ENCODE assay signal across 29 cellular contexts in genomic region chr11:79070518-79070917, GRCh38.
"Had no signal": no experiment of that assay in that cellular context is flagged by ENCODE, and none has a peak within 500 bp of the region (broad histone marks: within the 10 kb centered on the region; RNA-seq: fewer than 3 reads in every experiment).

No MANE protein-coding gene starts in this region.

- H3K4me3 Mint-ChIP-seq: stimulated activated effector memory CD8-positive, alpha-beta T cell treated with anti-CD3 and anti-CD28 coated beads, Interleukin-12 subunit alpha, Interleukin-12 subunit beta, amount 100 ng/mL, for 72 hours; stimulated activated memory B cell treated with anti-CD40 and anti-IgM and Interleukin-4, amounts not matched to agents 10 μg/mL and 1 μg/mL and 100 μg/mL, for 72 hours; stimulated activated naive B cell treated with anti-CD40 and anti-IgM and Interleukin-4, amounts not matched to agents 10 μg/mL and 1 μg/mL and 100 μg/mL, for 72 hours; stimulated activated naive CD8-positive, alpha-beta T cell treated with anti-CD3 and anti-CD28 coated beads, Interleukin-15, amount 100 ng/mL, for 72 hours; stimulated activated naive CD8-positive, alpha-beta T cell treated with anti-CD3 and anti-CD28 coated beads, Interleukin-15, Interleukin-2, amounts not matched to agents 100 ng/mL and 50 ng/mL, for 24 hours; type B pancreatic cell had no signal

- H3K4me1 Mint-ChIP-seq: stimulated activated memory B cell treated with anti-CD40 and anti-IgM and Interleukin-4, amounts not matched to agents 10 μg/mL and 1 μg/mL and 100 μg/mL, for 72 hours; stimulated activated naive CD8-positive, alpha-beta T cell treated with anti-CD3 and anti-CD28 coated beads, Interleukin-15, amount 100 ng/mL, for 72 hours had no signal

- H3K36me3 ChIP-seq: stomach, suprapubic skin, thoracic aorta, thyroid gland, tibial artery, tibial nerve, transverse colon, upper lobe of left lung, upper lobe of right lung, uterus, vagina had no signal

- H3K4me3 ChIP-seq: stomach, suprapubic skin, testis, thoracic aorta, thyroid gland, tibial artery, tibial nerve, transverse colon, upper lobe of left lung, upper lobe of right lung, uterus, vagina had no signal

- H3K27me3 Mint-ChIP-seq: stimulated activated memory B cell treated with anti-CD40 and anti-IgM and Interleukin-4, amounts not matched to agents 10 μg/mL and 1 μg/mL and 100 μg/mL, for 72 hours; stimulated activated naive CD8-positive, alpha-beta T cell treated with anti-CD3 and anti-CD28 coated beads, Interleukin-15, amount 100 ng/mL, for 72 hours; type B pancreatic cell had no signal

- H3K4me1 ChIP-seq: stomach, suprapubic skin, testis, thyroid gland, tibial artery, tibial nerve, transverse colon, upper lobe of left lung, upper lobe of right lung, uterus, vagina had no signal

- H3K36me3 Mint-ChIP-seq: stimulated activated effector memory CD8-positive, alpha-beta T cell treated with anti-CD3 and anti-CD28 coated beads, Interleukin-12 subunit alpha, Interleukin-12 subunit beta, amount 100 ng/mL, for 72 hours; stimulated activated memory B cell treated with anti-CD40 and anti-IgM and Interleukin-4, amounts not matched to agents 10 μg/mL and 1 μg/mL and 100 μg/mL, for 72 hours; stimulated activated naive B cell treated with anti-CD40 and anti-IgM and Interleukin-4, amounts not matched to agents 10 μg/mL and 1 μg/mL and 100 μg/mL, for 72 hours had no signal

- H3K9me3 Mint-ChIP-seq: stimulated activated effector memory CD8-positive, alpha-beta T cell treated with anti-CD3 and anti-CD28 coated beads, Interleukin-12 subunit alpha, Interleukin-12 subunit beta, amount 100 ng/mL, for 72 hours; stimulated activated memory B cell treated with anti-CD40 and anti-IgM and Interleukin-4, amounts not matched to agents 10 μg/mL and 1 μg/mL and 100 μg/mL, for 72 hours; stimulated activated naive CD8-positive, alpha-beta T cell treated with anti-CD3 and anti-CD28 coated beads, Interleukin-15, Interleukin-2, amounts not matched to agents 100 ng/mL and 50 ng/mL, for 24 hours; type B pancreatic cell had no signal

- H3K27me3 ChIP-seq: stomach, suprapubic skin, testis, thyroid gland, tibial artery, tibial nerve, transverse colon, upper lobe of left lung, upper lobe of right lung, uterus, vagina had no signal

- FAIRE-seq: urothelium cell line had no signal

- ATAC-seq: stimulated activated effector memory CD8-positive, alpha-beta T cell treated with anti-CD3 and anti-CD28 coated beads, Interleukin-12 subunit alpha, Interleukin-12 subunit beta, amount 100 ng/mL, for 72 hours; stimulated activated memory B cell treated with anti-CD40 and anti-IgM and Interleukin-4, amounts not matched to agents 10 μg/mL and 1 μg/mL and 100 μg/mL, for 72 hours; stimulated activated naive B cell treated with anti-CD40 and anti-IgM and Interleukin-4, amounts not matched to agents 10 μg/mL and 1 μg/mL and 100 μg/mL, for 72 hours; stimulated activated naive CD8-positive, alpha-beta T cell treated with anti-CD3 and anti-CD28 coated beads, Interleukin-15, amount 100 ng/mL, for 72 hours; stimulated activated naive CD8-positive, alpha-beta T cell treated with anti-CD3 and anti-CD28 coated beads, Interleukin-15, Interleukin-2, amounts not matched to agents 100 U/mL and 50 U/mL, for 24 hours; upper lobe of right lung had no signal

- H3K9me3 ChIP-seq: stomach, suprapubic skin, testis, thoracic aorta, thyroid gland, tibial artery, tibial nerve, transverse colon, upper lobe of left lung, upper lobe of right lung, uterus, vagina had no signal

- H3K27ac Mint-ChIP-seq: stimulated activated effector memory CD8-positive, alpha-beta T cell treated with anti-CD3 and anti-CD28 coated beads, Interleukin-12 subunit alpha, Interleukin-12 subunit beta, amount 100 ng/mL, for 72 hours; stimulated activated memory B cell treated with anti-CD40 and anti-IgM and Interleukin-4, amounts not matched to agents 10 μg/mL and 1 μg/mL and 100 μg/mL, for 72 hours; stimulated activated naive B cell treated with anti-CD40 and anti-IgM and Interleukin-4, amounts not matched to agents 10 μg/mL and 1 μg/mL and 100 μg/mL, for 72 hours; stimulated activated naive CD8-positive, alpha-beta T cell treated with anti-CD3 and anti-CD28 coated beads, Interleukin-15, amount 100 ng/mL, for 72 hours; stimulated activated naive CD8-positive, alpha-beta T cell treated with anti-CD3 and anti-CD28 coated beads, Interleukin-15, Interleukin-2, amounts not matched to agents 100 ng/mL and 50 ng/mL, for 24 hours; type B pancreatic cell had no signal

- H3K27ac ChIP-seq: stomach, suprapubic skin, testis, thoracic aorta, thyroid gland, tibial artery, tibial nerve, transverse colon, upper lobe of left lung, upper lobe of right lung, uterus, vagina had no signal

- DNase-seq: stimulated activated CD4-positive, alpha-beta T cell treated with anti-CD3 and anti-CD28 coated beads, Interleukin-2, amount 100 ng/mL, for 48 hours; stimulated activated CD4-positive, alpha-beta T cell treated with anti-CD3 and anti-CD28 coated beads, Interleukin-4, amount 100 ng/mL, for 1 hour; stimulated activated CD4-positive, alpha-beta T cell treated with anti-CD3 and anti-CD28 coated beads, Interleukin-4, amount 100 ng/mL, for 24 hours; stimulated activated CD4-positive, alpha-beta T cell treated with anti-CD3 and anti-CD28 coated beads, Interleukin-4, amount 100 ng/mL, for 4 hours; stimulated activated CD8-positive, alpha-beta memory T cell treated with anti-CD3 and anti-CD28 coated beads, Interleukin-4, amount 100 ng/mL, for 48 hours; stimulated activated naive B cell treated with anti-CD40 and anti-IgM and Interleukin-4, amounts not matched to agents 10 μg/mL and 1 μg/mL and 100 μg/mL, for 72 hours; stimulated activated naive CD4-positive, alpha-beta T cell; stimulated activated naive CD4-positive, alpha-beta T cell treated with Interleukin-2 at 50 U/mL for 16 hours; stimulated activated naive CD8-positive, alpha-beta T cell treated with anti-CD3 and anti-CD28 coated beads, Interleukin-15, amount 100 ng/mL, for 72 hours; stimulated activated naive CD8-positive, alpha-beta T cell treated with anti-CD3 and anti-CD28 coated beads, Interleukin-15, Interleukin-2, amounts not matched to agents 100 U/mL and 50 U/mL, for 24 hours; stomach; substantia nigra; testis; thyroid gland; tibial artery; transverse colon; trophoblast cell; upper lobe of left lung; upper lobe of right lung; uterus had no signal
